12 cellular contexts compared by ENCODE assay signal in genomic region chr6:53119772-53120409, GRCh38. TPM values are rescaled to one million over a fixed set of nuclear protein-coding genes. Genes with fewer than 3 reads are reported as not detected.
A peak's percentile ranks its signal among the peaks of the same experiment; 100 is the strongest.
DNase-seq lines count a peak whose midpoint lies in the region; ATAC-seq and TF ChIP-seq lines count a peak whose summit lies in the region.
"Had no signal": no experiment of that assay in that cellular context is flagged by ENCODE, and none has a peak within 500 bp of the region (broad histone marks: within the 10 kb centered on the region; RNA-seq: fewer than 3 reads in every experiment).

No MANE protein-coding gene starts in this region.

- H3K27me3 ChIP-seq in BJ (ENCODE audit: control insufficient read depth, insufficient read depth, low read length) = no peaks in the 10 kb centered on the region
- H3K27me3 ChIP-seq in MG63 = no peaks in the 10 kb centered on the region
- no peaks in the 10 kb centered on the region for H3K27me3 ChIP-seq in body of pancreas

- TF ChIP-seq CTCF in BJ (IDR thresholded peaks at IDR 0.05; ENCODE audit: insufficient read depth, low read depth, low read length) (no peak), body of pancreas (IDR thresholded peaks at IDR 0.05) (no peak), glutamatergic neuron (IDR thresholded peaks at IDR 0.05; ENCODE audit: partially characterized antibody, unreplicated experiment) (no peak)

- H3K4me1 Mint-ChIP-seq in glutamatergic neuron (ENCODE audit: low read depth, unreplicated experiment) = peaks cover 11% of the 10 kb centered on the region
- H3K4me1 Mint-ChIP-seq: memory B cell had no signal

- H3K36me3 Mint-ChIP-seq in glutamatergic neuron (ENCODE audit: unreplicated experiment) = no peaks in the 10 kb centered on the region
- H3K36me3 Mint-ChIP-seq: activated CD4-positive, alpha-beta memory T cell treated with anti-CD3 and anti-CD28 coated beads for 36 hours had no signal

- H3K9me3 ChIP-seq in MG63 (no peaks in the 10 kb centered on the region), body of pancreas (no peaks in the 10 kb centered on the region)

- H3K36me3 ChIP-seq in BJ (ENCODE audit: control insufficient read depth, insufficient read depth, low read length) (no peaks in the 10 kb centered on the region), MG63 (no peaks in the 10 kb centered on the region), body of pancreas (replicated peaks in 1 of 2; ENCODE audit: insufficient read depth in 1 of 2, low read depth in 2 of 2) (no peaks in the 10 kb centered on the region)

- peak overlapping the region in 1 of 4 donors; percentile 46 for H3K27ac ChIP-seq in body of pancreas

- POLR2A ChIA-PET in BJ (lab: Charles Lee) = no interaction called here

- CTCF ChIA-PET in BJ (lab: Yijun Ruan, JAX) = interaction anchor here (1.0 to 1.7 kb wide), 2 partner anchors 9 to 14 kb away, joined by 3 to 4 read pairs; no protein-coding TSS in a partner anchor

- peaks cover 2% of the 10 kb centered on the region for H3K27me3 Mint-ChIP-seq in glutamatergic neuron (ENCODE audit: unreplicated experiment)

- no peak overlapping the region for H3K27ac Mint-ChIP-seq in glutamatergic neuron (ENCODE audit: unreplicated experiment)
- H3K27ac Mint-ChIP-seq: activated CD4-positive, alpha-beta memory T cell treated with anti-CD3 and anti-CD28 coated beads for 36 hours; memory B cell had no signal

- H3K4me3 Mint-ChIP-seq in glutamatergic neuron (ENCODE audit: unreplicated experiment) = no peak overlapping the region
- H3K4me3 Mint-ChIP-seq: activated CD4-positive, alpha-beta memory T cell treated with anti-CD3 and anti-CD28 coated beads for 36 hours; memory B cell had no signal

- H3K4me3 ChIP-seq in BJ (ENCODE audit: low read depth, low read length) = no peak overlapping the region
- H3K4me3 ChIP-seq in MG63 = no peak overlapping the region
- H3K4me3 ChIP-seq in body of pancreas = no peak overlapping the region

- WGBS in body of pancreas, 2 donors = 27 to 32% methylated on average over 4 of the region's 4 CpGs

- ATAC-seq in body of pancreas (peak; percentile 71), left colon (peak; percentile 46), HG03196 (IDR thresholded peaks at IDR 0.05; ENCODE audit: unreplicated experiment) (no peak)

- no peak for TF ChIP-seq POLR2A in body of pancreas (IDR thresholded peaks at IDR 0.05)

- DNase-seq in BJ (ENCODE audit: low read depth) (peak; percentile 46), MG63 (peak; percentile 77), body of pancreas (peak; percentile 50 to 65 (median 64)), left colon (peak in 1 of 2 donors; percentile 12), NCI-H524 (lab: John Stamatoyannopoulos, UW) (no peak), glutamatergic neuron (no peak)
- DNase-seq in activated CD4-positive, alpha-beta T cell treated with anti-CD3 and anti-CD28 coated beads, Interleukin-2, amount 50 U/mL, for 1 hour = no peak
- DNase-seq: activated CD4-positive, alpha-beta memory T cell treated with anti-CD3 and anti-CD28 coated beads for 36 hours; DMS79 treated with DMSO at 0.1 percent for 48 hours; NCI-H446 had no signal

- H3K9me3 Mint-ChIP-seq in glutamatergic neuron (ENCODE audit: unreplicated experiment) = peaks cover 3% of the 10 kb centered on the region
- H3K9me3 Mint-ChIP-seq: memory B cell had no signal

- H3K4me1 ChIP-seq in body of pancreas = peaks cover 10% of the 10 kb centered on the region

- intact Hi-C loops in body of pancreas (cut with DNase I) (no loop called here), left colon (cut with DNase I, micrococcal nuclease) (no loop called here)

RNA-seq across cellular contexts. Expression of gene GCM1, which starts 28.8 kb away (rescaled TPM):
- not detected in 2 replicates for polyA plus RNA-seq in BJ (2011; rRNA removed)
- polyA minus RNA-seq in BJ (2011; rRNA and poly(A)+ RNA removed) = not detected in 2 replicates
- not detected in 2 replicates for total RNA-seq in MG63 (2014; rRNA removed; shearing (Covaris generic); ENCODE audit: low replicate concordance)
- under 1 TPM in 1 of 2 donors, not detected in 1; 0.26 TPM for total RNA-seq in body of pancreas
- not detected for total RNA-seq in left colon
- total RNA-seq in glutamatergic neuron (ENCODE audit: unreplicated experiment) = not detected
- total RNA-seq: activated CD4-positive, alpha-beta memory T cell treated with anti-CD3 and anti-CD28 coated beads for 36 hours had no signal

RNA-seq across cellular contexts. Expression of gene FBXO9, which starts 54.7 kb away (rescaled TPM):
- polyA plus RNA-seq in BJ (2011; rRNA removed) = 78.9 and 83.5 TPM in 2 replicates
- 33.0 and 38.4 TPM in 2 replicates for polyA minus RNA-seq in BJ (2011; rRNA and poly(A)+ RNA removed)
- total RNA-seq in MG63 (2014; rRNA removed; shearing (Covaris generic); ENCODE audit: low replicate concordance) = 19.3 and 41.2 TPM in 2 replicates
- total RNA-seq in body of pancreas (10 to 100 TPM; 53.7 to 69.0 TPM), left colon (10 to 100 TPM; 70.5 to 93.6 TPM), glutamatergic neuron (ENCODE audit: unreplicated experiment) (49.1 TPM)

RNA-seq across cellular contexts. Expression of gene CILK1, which starts 58.3 kb away (rescaled TPM):
- polyA plus RNA-seq in BJ (2011; rRNA removed) = 12.9 and 15.2 TPM in 2 replicates
- polyA minus RNA-seq in BJ (2011; rRNA and poly(A)+ RNA removed) = 8.6 and 8.7 TPM in 2 replicates
- 2.0 and 2.9 TPM in 2 replicates for total RNA-seq in MG63 (2014; rRNA removed; shearing (Covaris generic); ENCODE audit: low replicate concordance)
- 1 to 10 TPM; 5.6 to 7.3 TPM for total RNA-seq in body of pancreas
- 10 to 100 TPM; 17.7 to 19.6 TPM for total RNA-seq in left colon
- 31.7 TPM for total RNA-seq in glutamatergic neuron (ENCODE audit: unreplicated experiment)

Comparison
In these comparisons a context has a peak if more than half of its experiments do, and no peak if none do; other contexts are left out.
1. DNase-seq: peak in BJ (single experiment), MG63 (single experiment) and body of pancreas (4 of 4); none in NCI-H524 (0 of 2), glutamatergic neuron (single experiment) and activated CD4-positive, alpha-beta T cell treated with anti-CD3 and anti-CD28 coated beads, Interleukin-2, amount 50 U/mL, for 1 hour (single experiment).